ENCODE assay signal across 1 cellular context in the genomic region with DNA sequence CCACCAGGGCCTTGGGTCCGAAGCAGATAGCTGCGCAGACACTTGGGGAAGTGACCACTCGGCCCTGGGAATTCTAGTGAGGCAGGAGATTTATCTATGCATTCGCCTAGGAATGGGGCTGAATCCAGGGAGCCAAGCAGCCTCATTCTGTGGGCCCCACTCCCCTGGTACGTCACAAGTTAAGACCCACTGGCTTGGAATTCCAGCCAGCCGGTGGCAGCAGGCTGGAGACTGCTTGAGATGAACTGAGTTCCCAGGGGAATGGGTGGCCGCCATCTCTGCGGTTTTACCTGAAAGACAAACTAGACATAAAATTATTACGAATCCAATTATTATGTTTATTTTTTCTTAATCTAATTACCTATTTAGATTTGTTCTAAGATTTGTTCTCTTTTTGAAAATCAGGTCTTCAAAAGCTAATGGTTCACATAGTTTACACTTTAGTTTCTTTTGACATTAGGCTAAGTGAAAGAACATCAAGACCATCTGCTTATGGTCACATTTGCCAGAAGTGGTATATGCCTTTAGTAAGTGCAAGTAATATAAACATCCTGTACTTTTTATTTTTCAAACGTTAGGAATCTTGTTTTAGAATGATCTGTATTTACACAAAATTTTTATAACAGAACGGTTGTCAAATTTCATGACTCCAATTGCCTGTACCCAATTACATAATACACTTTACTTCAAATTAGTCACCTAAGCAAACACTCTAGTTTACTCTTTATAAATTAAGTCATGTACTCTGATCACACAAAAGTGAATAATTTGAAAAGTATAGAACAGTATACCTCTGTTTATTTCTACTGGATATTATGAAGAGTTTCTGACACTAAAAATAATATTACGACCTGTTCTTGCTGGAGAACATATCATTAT.
TF ChIP-seq lines count a peak whose summit lies in the region.

No MANE protein-coding gene starts in this region.

TF ChIP-seq in GM23338, 12 proteins besides CTCF, POLR2A, EP300 and RAD21 (continued from another document):
- TF ChIP-seq, protein P1, sequence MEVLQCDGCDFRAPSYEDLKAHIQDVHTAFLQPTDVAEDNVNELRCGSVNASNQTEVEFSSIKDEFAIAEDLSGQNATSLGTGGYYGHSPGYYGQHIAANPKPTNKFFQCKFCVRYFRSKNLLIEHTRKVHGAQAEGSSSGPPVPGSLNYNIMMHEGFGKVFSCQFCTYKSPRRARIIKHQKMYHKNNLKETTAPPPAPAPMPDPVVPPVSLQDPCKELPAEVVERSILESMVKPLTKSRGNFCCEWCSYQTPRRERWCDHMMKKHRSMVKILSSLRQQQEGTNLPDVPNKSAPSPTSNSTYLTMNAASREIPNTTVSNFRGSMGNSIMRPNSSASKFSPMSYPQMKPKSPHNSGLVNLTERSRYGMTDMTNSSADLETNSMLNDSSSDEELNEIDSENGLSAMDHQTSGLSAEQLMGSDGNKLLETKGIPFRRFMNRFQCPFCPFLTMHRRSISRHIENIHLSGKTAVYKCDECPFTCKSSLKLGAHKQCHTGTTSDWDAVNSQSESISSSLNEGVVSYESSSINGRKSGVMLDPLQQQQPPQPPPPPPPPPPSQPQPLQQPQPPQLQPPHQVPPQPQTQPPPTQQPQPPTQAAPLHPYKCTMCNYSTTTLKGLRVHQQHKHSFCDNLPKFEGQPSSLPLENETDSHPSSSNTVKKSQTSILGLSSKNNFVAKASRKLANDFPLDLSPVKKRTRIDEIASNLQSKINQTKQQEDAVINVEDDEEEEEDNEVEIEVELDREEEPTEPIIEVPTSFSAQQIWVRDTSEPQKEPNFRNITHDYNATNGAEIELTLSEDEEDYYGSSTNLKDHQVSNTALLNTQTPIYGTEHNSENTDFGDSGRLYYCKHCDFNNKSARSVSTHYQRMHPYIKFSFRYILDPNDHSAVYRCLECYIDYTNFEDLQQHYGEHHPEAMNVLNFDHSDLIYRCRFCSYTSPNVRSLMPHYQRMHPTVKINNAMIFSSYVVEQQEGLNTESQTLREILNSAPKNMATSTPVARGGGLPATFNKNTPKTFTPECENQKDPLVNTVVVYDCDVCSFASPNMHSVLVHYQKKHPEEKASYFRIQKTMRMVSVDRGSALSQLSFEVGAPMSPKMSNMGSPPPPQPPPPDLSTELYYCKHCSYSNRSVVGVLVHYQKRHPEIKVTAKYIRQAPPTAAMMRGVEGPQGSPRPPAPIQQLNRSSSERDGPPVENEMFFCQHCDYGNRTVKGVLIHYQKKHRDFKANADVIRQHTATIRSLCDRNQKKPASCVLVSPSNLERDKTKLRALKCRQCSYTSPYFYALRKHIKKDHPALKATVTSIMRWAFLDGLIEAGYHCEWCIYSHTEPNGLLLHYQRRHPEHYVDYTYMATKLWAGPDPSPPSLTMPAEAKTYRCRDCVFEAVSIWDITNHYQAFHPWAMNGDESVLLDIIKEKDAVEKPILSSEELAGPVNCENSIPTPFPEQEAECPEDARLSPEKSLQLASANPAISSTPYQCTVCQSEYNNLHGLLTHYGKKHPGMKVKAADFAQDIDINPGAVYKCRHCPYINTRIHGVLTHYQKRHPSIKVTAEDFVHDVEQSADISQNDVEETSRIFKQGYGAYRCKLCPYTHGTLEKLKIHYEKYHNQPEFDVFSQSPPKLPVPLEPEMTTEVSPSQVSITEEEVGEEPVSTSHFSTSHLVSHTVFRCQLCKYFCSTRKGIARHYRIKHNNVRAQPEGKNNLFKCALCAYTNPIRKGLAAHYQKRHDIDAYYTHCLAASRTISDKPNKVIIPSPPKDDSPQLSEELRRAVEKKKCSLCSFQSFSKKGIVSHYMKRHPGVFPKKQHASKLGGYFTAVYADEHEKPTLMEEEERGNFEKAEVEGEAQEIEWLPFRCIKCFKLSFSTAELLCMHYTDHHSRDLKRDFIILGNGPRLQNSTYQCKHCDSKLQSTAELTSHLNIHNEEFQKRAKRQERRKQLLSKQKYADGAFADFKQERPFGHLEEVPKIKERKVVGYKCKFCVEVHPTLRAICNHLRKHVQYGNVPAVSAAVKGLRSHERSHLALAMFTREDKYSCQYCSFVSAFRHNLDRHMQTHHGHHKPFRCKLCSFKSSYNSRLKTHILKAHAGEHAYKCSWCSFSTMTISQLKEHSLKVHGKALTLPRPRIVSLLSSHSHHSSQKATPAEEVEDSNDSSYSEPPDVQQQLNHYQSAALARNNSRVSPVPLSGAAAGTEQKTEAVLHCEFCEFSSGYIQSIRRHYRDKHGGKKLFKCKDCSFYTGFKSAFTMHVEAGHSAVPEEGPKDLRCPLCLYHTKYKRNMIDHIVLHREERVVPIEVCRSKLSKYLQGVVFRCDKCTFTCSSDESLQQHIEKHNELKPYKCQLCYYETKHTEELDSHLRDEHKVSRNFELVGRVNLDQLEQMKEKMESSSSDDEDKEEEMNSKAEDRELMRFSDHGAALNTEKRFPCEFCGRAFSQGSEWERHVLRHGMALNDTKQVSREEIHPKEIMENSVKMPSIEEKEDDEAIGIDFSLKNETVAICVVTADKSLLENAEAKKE (CRISPR knock-in tag; IDR thresholded peaks at IDR 0.05) = no peak
- TF ChIP-seq, protein P2, sequence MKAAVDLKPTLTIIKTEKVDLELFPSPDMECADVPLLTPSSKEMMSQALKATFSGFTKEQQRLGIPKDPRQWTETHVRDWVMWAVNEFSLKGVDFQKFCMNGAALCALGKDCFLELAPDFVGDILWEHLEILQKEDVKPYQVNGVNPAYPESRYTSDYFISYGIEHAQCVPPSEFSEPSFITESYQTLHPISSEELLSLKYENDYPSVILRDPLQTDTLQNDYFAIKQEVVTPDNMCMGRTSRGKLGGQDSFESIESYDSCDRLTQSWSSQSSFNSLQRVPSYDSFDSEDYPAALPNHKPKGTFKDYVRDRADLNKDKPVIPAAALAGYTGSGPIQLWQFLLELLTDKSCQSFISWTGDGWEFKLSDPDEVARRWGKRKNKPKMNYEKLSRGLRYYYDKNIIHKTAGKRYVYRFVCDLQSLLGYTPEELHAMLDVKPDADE (IDR thresholded peaks at IDR 0.05) = no peak
- TF ChIP-seq STAT1 (IDR thresholded peaks at IDR 0.05; ENCODE audit: unreplicated experiment) (no peak), EZH2 (IDR thresholded peaks at IDR 0.05; ENCODE audit: low read depth, unreplicated experiment) (no peak), NANOG (IDR thresholded peaks at IDR 0.05; ENCODE audit: borderline replicate concordance) (no peak), POLR2AphosphoS5 (IDR thresholded peaks at IDR 0.05; ENCODE audit: low read depth) (no peak), ZNF114 (CRISPR knock-in tag; IDR thresholded peaks at IDR 0.05) (no peak)
